29 cellular contexts compared by ENCODE assay signal in the genomic region with DNA sequence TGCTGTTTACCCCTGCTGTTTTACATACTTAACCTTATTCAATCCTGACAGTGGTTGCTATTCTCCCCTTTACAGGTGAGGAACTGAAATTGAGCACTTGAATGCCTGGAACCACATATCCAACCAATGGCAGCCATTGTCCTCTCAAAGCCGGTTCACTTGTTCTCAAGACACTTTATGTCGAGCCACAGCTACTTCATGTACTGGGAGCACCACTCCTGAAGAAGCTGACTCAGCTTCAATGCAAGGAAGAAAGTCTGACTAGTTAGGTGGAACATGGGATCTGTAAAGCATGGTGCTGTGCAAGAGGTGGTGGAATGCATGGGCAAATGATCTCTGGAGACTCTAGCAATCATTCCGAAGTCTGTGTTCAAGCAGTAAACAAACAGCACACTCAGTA.
"Had no signal": no experiment of that assay in that cellular context is flagged by ENCODE, and none has a peak within 500 bp of the region (broad histone marks: within the 10 kb centered on the region; RNA-seq: fewer than 3 reads in every experiment).

No MANE protein-coding gene starts in this region.

- H3K27ac Mint-ChIP-seq: activated CD4-positive, alpha-beta memory T cell treated with anti-CD3 and anti-CD28 coated beads for 36 hours; activated CD4-positive, alpha-beta T cell treated with anti-CD3 and anti-CD28 coated beads, Interleukin-2, amount 10 ng/mL, durations not matched to agents 24 days and 14 days; activated T-helper 17 cell treated with anti-CD3 and anti-CD28 coated beads, Interleukin-2, amount 50 U/mL, for 72 hours; naive thymus-derived CD8-positive, alpha-beta T cell; neural progenitor cell had no signal

- ATAC-seq: activated CD4-positive, CD25-positive, alpha-beta regulatory T cell treated with anti-CD3 and anti-CD28 coated beads, Interleukin-2, amount 50 U/mL, for 24 hours; activated T-helper 17 cell treated with anti-CD3 and anti-CD28 coated beads, Interleukin-2, amount 50 U/mL, for 72 hours; left cardiac atrium; lower lobe of right lung; naive thymus-derived CD8-positive, alpha-beta T cell; psoas muscle had no signal

- H3K27ac ChIP-seq: breast epithelium, epithelial cell of prostate, lower lobe of right lung, neural progenitor cell, parathyroid adenoma, psoas muscle, right atrium auricular region, VCaP had no signal

- H3K4me3 Mint-ChIP-seq: activated CD4-positive, alpha-beta memory T cell treated with anti-CD3 and anti-CD28 coated beads for 36 hours; activated CD4-positive, alpha-beta T cell treated with anti-CD3 and anti-CD28 coated beads, Interleukin-2, amount 10 ng/mL, durations not matched to agents 24 days and 14 days; activated T-helper 17 cell treated with anti-CD3 and anti-CD28 coated beads, Interleukin-2, amount 50 U/mL, for 72 hours; central memory CD8-positive, alpha-beta T cell; naive thymus-derived CD8-positive, alpha-beta T cell; neural progenitor cell had no signal

- H3K4me3 ChIP-seq: breast epithelium, lower lobe of right lung, neural progenitor cell, psoas muscle, right atrium auricular region had no signal

- H3K36me3 Mint-ChIP-seq: activated CD4-positive, alpha-beta memory T cell treated with anti-CD3 and anti-CD28 coated beads for 36 hours; neural progenitor cell had no signal

- H3K27me3 ChIP-seq: breast epithelium, neural progenitor cell, right atrium auricular region had no signal

- H3K4me1 ChIP-seq: breast epithelium, lower lobe of right lung, parathyroid adenoma, psoas muscle, right atrium auricular region had no signal

- H3K4me1 Mint-ChIP-seq: activated T-helper 17 cell treated with anti-CD3 and anti-CD28 coated beads, Interleukin-2, amount 50 U/mL, for 72 hours; central memory CD8-positive, alpha-beta T cell; naive thymus-derived CD8-positive, alpha-beta T cell; neural progenitor cell had no signal

- H3K9me3 ChIP-seq: breast epithelium, lower lobe of right lung, psoas muscle, right atrium auricular region had no signal

- DNase-seq: activated CD4-positive, alpha-beta memory T cell treated with anti-CD3 and anti-CD28 coated beads for 36 hours; activated CD4-positive, alpha-beta T cell treated with anti-CD3 and anti-CD28 coated beads, Interleukin-2, amount 10 ng/mL, durations not matched to agents 24 days and 14 days; activated CD8-positive, alpha-beta memory T cell treated with anti-CD3 and anti-CD28 coated beads, Interleukin-2, amount 50 U/mL, for 4 hours; activated gamma-delta T cell treated with Interleukin-2 at 50 U/mL for 16 hours; activated naive CD4-positive, alpha-beta T cell treated with anti-CD3 and anti-CD28 coated beads, Interleukin-2, amount 50 U/mL, for 16 hours; activated T-cell treated with anti-CD3 and anti-CD28 coated beads, Interleukin-2, amount 50 U/mL, for 1 hour; amniotic stem cell; dermis blood vessel endothelial cell; effector CD4-positive, alpha-beta T cell; islet precursor cell; left cardiac atrium; lower lobe of right lung; mesenchymal stem cell; naive thymus-derived CD8-positive, alpha-beta T cell; occipital lobe; psoas muscle; stimulated activated CD4-positive, alpha-beta T cell treated with anti-CD3 and anti-CD28 coated beads, Interleukin-15, amount 100 ng/mL, for 24 hours; stimulated activated CD4-positive, alpha-beta T cell treated with anti-CD3 and anti-CD28 coated beads, Interleukin-2, amount 100 ng/mL, for 24 hours; stimulated activated naive CD4-positive, alpha-beta T cell treated with Interleukin-2 at 50 U/mL for 16 hours; trophoblast cell had no signal

- H3K27me3 Mint-ChIP-seq: activated CD4-positive, alpha-beta T cell treated with anti-CD3 and anti-CD28 coated beads, Interleukin-2, amount 10 ng/mL, durations not matched to agents 24 days and 14 days had no signal

- H3K36me3 ChIP-seq: breast epithelium, lower lobe of right lung, neural progenitor cell, right atrium auricular region had no signal

- H3K9me3 Mint-ChIP-seq: activated CD4-positive, alpha-beta memory T cell treated with anti-CD3 and anti-CD28 coated beads for 36 hours; activated T-helper 17 cell treated with anti-CD3 and anti-CD28 coated beads, Interleukin-2, amount 50 U/mL, for 72 hours; central memory CD8-positive, alpha-beta T cell had no signal
